In the genomic region with DNA sequence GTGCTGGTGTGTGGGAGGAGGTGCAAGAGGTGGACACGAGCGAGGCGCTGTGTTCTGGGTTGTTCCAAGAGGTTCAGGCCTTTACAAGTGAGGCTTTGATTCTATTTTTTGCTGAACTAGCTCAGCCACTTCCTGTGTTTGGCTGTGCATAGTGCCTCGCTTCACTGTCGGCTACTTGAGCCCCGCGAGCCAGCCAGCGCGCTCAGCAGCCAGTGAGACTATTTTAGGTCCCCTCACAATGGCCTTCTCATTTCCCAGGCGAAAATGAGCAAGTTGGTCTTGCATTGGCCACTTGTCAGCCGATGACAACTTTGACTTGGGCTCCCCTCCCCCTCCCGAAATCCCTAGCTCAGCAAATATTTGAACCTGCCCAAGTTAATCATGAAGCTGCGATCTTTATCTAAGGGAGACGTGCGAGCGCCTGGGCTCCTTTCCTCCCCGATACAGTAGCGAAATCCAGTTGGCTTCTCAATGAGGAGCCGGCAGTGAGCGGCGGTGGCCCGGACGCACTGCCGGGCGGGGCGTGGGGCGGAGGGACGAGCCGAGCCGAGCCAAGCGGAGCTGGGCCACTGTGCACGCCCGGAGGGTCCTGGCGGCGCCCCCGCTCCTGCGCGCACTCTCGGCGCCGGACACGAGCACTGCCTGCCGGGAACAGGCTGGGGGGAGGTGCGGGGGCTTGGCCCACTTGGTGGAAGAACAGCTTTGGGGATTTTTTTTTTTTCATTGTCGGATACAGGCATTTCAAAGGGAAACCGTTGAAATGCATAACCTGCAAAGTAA, we compare ENCODE assay signal across 8 cellular contexts.
DNase-seq lines count a peak whose midpoint lies in the region; ATAC-seq and TF ChIP-seq lines count a peak whose summit lies in the region.

No MANE protein-coding gene starts in this region.

- intact Hi-C loops in lower leg skin (cut with DNase I; ENCODE audit: low total_unique reads): loop anchor here (5.0 to 10.0 kb wide), 2 partner anchors 167 to 674 kb away; no protein-coding TSS in a partner anchor

- no peaks in the 10 kb centered on the region for H3K27me3 ChIP-seq in Loucy (ENCODE audit: insufficient read depth, low read length, poor library complexity, severe bottlenecking)

- no peak for TF ChIP-seq CTCF in Loucy (conservative IDR thresholded peaks at IDR 0.05; ENCODE audit: low read length)
- TF ChIP-seq CTCF in lower leg skin (IDR thresholded peaks at IDR 0.05): no peak

- H3K4me3 ChIP-seq in Loucy (ENCODE audit: low read length, poor library complexity, severe bottlenecking) (peak overlapping the region; percentile 46), lower leg skin (ENCODE audit: low read depth, poor library complexity, severe bottlenecking) (peak overlapping the region; percentile 39)

- ATAC-seq in GM21825 (IDR thresholded peaks at IDR 0.05; ENCODE audit: unreplicated experiment): peak; percentile 72

- DNase-seq in activated CD4-positive, alpha-beta T cell treated with anti-CD3 and anti-CD28 coated beads, Interleukin-2, amount 50 U/mL, for 4 hours: peak; percentile 11 to 24
- DNase-seq in ecto neural progenitor cell (ENCODE audit: low spot score) (peak; percentile 81), lower leg skin (ENCODE audit: low spot score in 2 of 2) (peak; percentile 48 to 91), NCI-H2171 treated with DMSO at 0.1 percent for 48 hours (lab: John Stamatoyannopoulos, UW) (no peak)
- DNase-seq in stimulated activated CD4-positive, alpha-beta T cell treated with anti-CD3 and anti-CD28 coated beads, TNF-alpha, amount 100 ng/mL, for 4 hours (ENCODE audit: low read depth in 3 of 3): peak in 2 of 3 experiments; percentile 10 to 23

- no peaks in the 10 kb centered on the region for H3K9me2 ChIP-seq in Loucy (replicated peaks; ENCODE audit: low read depth, low read length)

- H3K9ac ChIP-seq in ES-I3 (ENCODE audit: low read depth, low read length): peak overlapping the region; percentile 73
- no peak overlapping the region for H3K9ac ChIP-seq in Loucy (ENCODE audit: low read depth, low read length, poor library complexity, severe bottlenecking)

- H3K9me3 ChIP-seq in ES-I3 (ENCODE audit: control insufficient read depth, insufficient read depth, low read length) (no peaks in the 10 kb centered on the region), Loucy (ENCODE audit: insufficient read depth, low read depth, low read length) (no peaks in the 10 kb centered on the region)

- H2AFZ ChIP-seq in Loucy (ENCODE audit: low read length): no peak overlapping the region

- peaks cover 21% of the 10 kb centered on the region for H3K4me1 ChIP-seq in ES-I3 (ENCODE audit: insufficient read depth, low read length)
- H3K4me1 ChIP-seq in Loucy (ENCODE audit: insufficient read depth, low read length, poor library complexity, severe bottlenecking): peaks cover 44% of the 10 kb centered on the region

- H4K20me1 ChIP-seq in Loucy (ENCODE audit: insufficient read depth, low read length, poor library complexity, severe bottlenecking): peaks cover 52% of the 10 kb centered on the region

- peaks cover 8% of the 10 kb centered on the region; the same call in 1 of the 2 replicates for H3F3A ChIP-seq in Loucy (ENCODE audit: low read depth)

- WGBS in lower leg skin, 2 donors: 0 to 2% methylated on average over 16 to 36 of the region's 46 CpGs

- no peak for TF ChIP-seq POLR2A in lower leg skin (IDR thresholded peaks at IDR 0.05)

- H3K36me3 ChIP-seq in ES-I3 (ENCODE audit: insufficient read depth, low read length): no peaks in the 10 kb centered on the region
- H3K36me3 ChIP-seq in Loucy (ENCODE audit: insufficient read depth, low read length): peaks cover 75% of the 10 kb centered on the region

- peaks cover 79% of the 10 kb centered on the region for H3K79me2 ChIP-seq in Loucy (ENCODE audit: insufficient read depth, low read length)

- H3K4me2 ChIP-seq in Loucy (ENCODE audit: low read depth, low read length, poor library complexity, severe bottlenecking): peak overlapping the region; percentile 53
